24 cellular contexts compared by ENCODE assay signal in genomic region chr14:101859916-101860315, GRCh38.
DNase-seq lines count a peak whose midpoint lies in the region; ATAC-seq and TF ChIP-seq lines count a peak whose summit lies in the region.
"Had no signal": no experiment of that assay in that cellular context is flagged by ENCODE, and none has a peak within 500 bp of the region (broad histone marks: within the 10 kb centered on the region; RNA-seq: fewer than 3 reads in every experiment).

No MANE protein-coding gene starts in this region.

- no peak for ATAC-seq in activated T-cell treated with anti-CD3 and anti-CD28 coated beads, Interleukin-2, amount 50 U/mL, for 72 hours (replicated peaks in 1 of 2)
- ATAC-seq in natural killer cell (no peak), GM21423 (IDR thresholded peaks at IDR 0.05; ENCODE audit: unreplicated experiment) (no peak), GM18861 (IDR thresholded peaks at IDR 0.05; ENCODE audit: unreplicated experiment) (no peak)
- ATAC-seq: sciatic nerve had no signal

- H3K9me3 Mint-ChIP-seq in activated T-cell treated with anti-CD3 and anti-CD28 coated beads, Interleukin-2, amount 50 U/mL, for 72 hours: no peaks in the 10 kb centered on the region
- no peaks in the 10 kb centered on the region for H3K9me3 Mint-ChIP-seq in CD4-positive, alpha-beta memory T cell
- no peaks in the 10 kb centered on the region for H3K9me3 Mint-ChIP-seq in activated naive CD8-positive, alpha-beta T cell (ENCODE audit: low read depth)
- no peaks in the 10 kb centered on the region for H3K9me3 Mint-ChIP-seq in natural killer cell
- H3K9me3 Mint-ChIP-seq: activated T-helper 1 cell treated with anti-CD3 and anti-CD28 coated beads, Interleukin-12 subunit alpha, Interleukin-12 subunit beta, Interleukin-2, Interleukin-4 antibody, amounts not matched to agents 30 ng/mL and 10 ng/mL and 1 ng/mL, durations not matched to agents 14 hours and 24 hours and 36 hours; naive B cell had no signal

- peaks cover 71% of the 10 kb centered on the region for H3K4me1 ChIP-seq in CD4-positive, alpha-beta memory T cell (ENCODE audit: insufficient read depth, low read length)
- H3K4me1 ChIP-seq: parathyroid adenoma, testis had no signal

- H3K27me3 ChIP-seq in CD4-positive, alpha-beta memory T cell (ENCODE audit: insufficient read depth, low read length): no peaks in the 10 kb centered on the region
- H3K27me3 ChIP-seq: testis had no signal

- H3K27ac Mint-ChIP-seq in activated T-cell treated with anti-CD3 and anti-CD28 coated beads, Interleukin-2, amount 50 U/mL, for 72 hours: peak overlapping the region; percentile 98
- peak overlapping the region; percentile 82 to 97 (median 93) for H3K27ac Mint-ChIP-seq in CD4-positive, alpha-beta memory T cell
- peak overlapping the region; percentile 95 for H3K27ac Mint-ChIP-seq in activated naive CD8-positive, alpha-beta T cell
- peak overlapping the region; percentile 80 to 94 for H3K27ac Mint-ChIP-seq in natural killer cell

- peaks cover 5 to 25% of the 10 kb centered on the region in 2 donors for H3K36me3 Mint-ChIP-seq in activated T-cell treated with anti-CD3 and anti-CD28 coated beads, Interleukin-2, amount 50 U/mL, for 72 hours (ENCODE audit: insufficient read depth in 2 of 2)
- H3K36me3 Mint-ChIP-seq in CD4-positive, alpha-beta memory T cell: peaks cover 59 to 80% of the 10 kb centered on the region in 2 donors
- H3K36me3 Mint-ChIP-seq in activated naive CD8-positive, alpha-beta T cell: peaks cover 18% of the 10 kb centered on the region
- H3K36me3 Mint-ChIP-seq in natural killer cell: peaks cover 12% of the 10 kb centered on the region

- DNase-seq in activated T-cell treated with anti-CD3 and anti-CD28 coated beads, Interleukin-2, amount 50 U/mL, for 72 hours: no peak
- DNase-seq in activated T-cell treated with anti-CD3 and anti-CD28 coated beads, Interleukin-2, amount 50 U/mL, for 1 hour: no peak
- DNase-seq in CD4-positive, alpha-beta memory T cell: no peak
- DNase-seq in natural killer cell: no peak
- DNase-seq in NCI-H146 treated with DMSO at 0.1 percent for 48 hours (lab: John Stamatoyannopoulos, UW; ENCODE audit: unreplicated experiment): no peak
- DNase-seq: activated CD4-positive, alpha-beta T cell treated with anti-CD3 and anti-CD28 coated beads for 48 hours; anterior cingulate cortex; central memory CD4-positive, alpha-beta T cell; DMS79 treated with DMSO at 0.1 percent for 48 hours; foreskin fibroblast; GM23248; hippocampal formation; IMR-90; mammary epithelial cell; naive B cell; NCI-H146; NCI-H69; testis had no signal

- H3K27me3 Mint-ChIP-seq in activated T-cell treated with anti-CD3 and anti-CD28 coated beads, Interleukin-2, amount 50 U/mL, for 72 hours (ENCODE audit: low read depth): no peaks in the 10 kb centered on the region
- H3K27me3 Mint-ChIP-seq in CD4-positive, alpha-beta memory T cell: no peaks in the 10 kb centered on the region
- H3K27me3 Mint-ChIP-seq in activated naive CD8-positive, alpha-beta T cell: no peaks in the 10 kb centered on the region
- no peaks in the 10 kb centered on the region for H3K27me3 Mint-ChIP-seq in natural killer cell (ENCODE audit: low read depth in 2 of 2)
- H3K27me3 Mint-ChIP-seq: naive B cell had no signal

- TF ChIP-seq CTCF in natural killer cell (IDR thresholded peaks at IDR 0.05): no peak

- H3K36me3 ChIP-seq in CD4-positive, alpha-beta memory T cell (ENCODE audit: insufficient read depth, low read length): peaks cover 60% of the 10 kb centered on the region

- peaks cover 69% of the 10 kb centered on the region for H3K4me1 Mint-ChIP-seq in activated T-cell treated with anti-CD3 and anti-CD28 coated beads, Interleukin-2, amount 50 U/mL, for 72 hours (ENCODE audit: low read depth)
- peaks cover 49 to 86% (median 70%) of the 10 kb centered on the region in 4 donors for H3K4me1 Mint-ChIP-seq in CD4-positive, alpha-beta memory T cell
- peaks cover 69% of the 10 kb centered on the region for H3K4me1 Mint-ChIP-seq in activated naive CD8-positive, alpha-beta T cell (ENCODE audit: low read depth)
- H3K4me1 Mint-ChIP-seq in natural killer cell: peaks cover 73 to 81% of the 10 kb centered on the region in 2 donors

- H3K4me3 Mint-ChIP-seq in activated T-cell treated with anti-CD3 and anti-CD28 coated beads, Interleukin-2, amount 50 U/mL, for 72 hours: peak overlapping the region in 1 of 2 donors; percentile 90
- H3K4me3 Mint-ChIP-seq in CD4-positive, alpha-beta memory T cell: peak overlapping the region in 6 of 8 donors; percentile 4 to 82 (median 46)
- peak overlapping the region; percentile 17 for H3K4me3 Mint-ChIP-seq in activated naive CD8-positive, alpha-beta T cell
- peak overlapping the region; percentile 26 for H3K4me3 Mint-ChIP-seq in natural killer cell
- H3K4me3 Mint-ChIP-seq: activated T-helper 1 cell treated with anti-CD3 and anti-CD28 coated beads, Interleukin-12 subunit alpha, Interleukin-12 subunit beta, Interleukin-2, Interleukin-4 antibody, amounts not matched to agents 30 ng/mL and 10 ng/mL and 1 ng/mL, durations not matched to agents 14 hours and 24 hours and 36 hours; naive B cell had no signal

- H3K9me3 ChIP-seq in CD4-positive, alpha-beta memory T cell (ENCODE audit: control insufficient read depth in 1 of 2, low read length in 2 of 2): no peaks in the 10 kb centered on the region
- H3K9me3 ChIP-seq: testis had no signal

- CTCF ChIA-PET in CD4-positive, alpha-beta memory T cell (lab: Charles Lee; ENCODE audit: partially characterized antibody): interaction anchor here (1.3 to 3.1 kb wide), 2 partner anchors 16 to 89 kb away, joined by 5 to 12 read pairs; no protein-coding TSS in a partner anchor

- POLR2A ChIA-PET in CD4-positive, alpha-beta memory T cell (lab: Charles Lee; ENCODE audit: partially characterized antibody): interaction anchor here (0.6 to 1.7 kb wide), 5 partner anchors 34 to 138 kb away, joined by 3 to 5 read pairs (median 3); no protein-coding TSS in a partner anchor

- intact Hi-C loops in CD4-positive, alpha-beta memory T cell (cut with micrococcal nuclease): no loop called here
- intact Hi-C loops in natural killer cell (cut with micrococcal nuclease): no loop called here

- peak overlapping the region; percentile 52 for H3K27ac ChIP-seq in CD4-positive, alpha-beta memory T cell (ENCODE audit: low read depth, low read length)
- H3K27ac ChIP-seq: GM23248, parathyroid adenoma, testis had no signal

- no peak overlapping the region for H3K4me3 ChIP-seq in CD4-positive, alpha-beta memory T cell (ENCODE audit: low read length in 2 of 2)
- H3K4me3 ChIP-seq: GM23248, testis had no signal
